ENCODE assay signal across 19 cellular contexts in the genomic region with DNA sequence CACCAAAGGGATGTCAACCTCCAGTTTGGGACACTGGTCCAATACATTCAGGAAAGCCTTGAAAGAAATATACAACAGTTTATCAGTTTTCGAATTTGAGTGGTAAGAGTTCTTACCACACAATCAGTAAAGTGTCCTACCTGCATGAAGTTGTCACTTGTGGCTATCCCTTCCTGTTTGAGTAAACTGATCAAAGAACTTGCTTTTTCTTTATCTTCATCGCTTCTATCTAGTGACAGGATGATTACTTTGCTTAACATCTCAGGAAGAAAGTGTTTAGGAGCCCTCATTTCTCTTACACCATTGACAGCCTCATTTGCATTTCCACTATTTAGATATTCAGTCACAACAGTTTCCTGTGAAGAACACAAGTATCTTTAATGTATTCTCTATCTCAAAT. TPM values are rescaled to one million over a fixed set of nuclear protein-coding genes. Genes with fewer than 3 reads are reported as not detected.
DNase-seq lines count a peak whose midpoint lies in the region; ATAC-seq and TF ChIP-seq lines count a peak whose summit lies in the region.
"Had no signal": no experiment of that assay in that cellular context is flagged by ENCODE, and none has a peak within 500 bp of the region (broad histone marks: within the 10 kb centered on the region; RNA-seq: fewer than 3 reads in every experiment).

No MANE protein-coding gene starts in this region.

- H3K9me3 ChIP-seq in neural cell (ENCODE audit: low read length): no peaks in the 10 kb centered on the region
- no peaks in the 10 kb centered on the region for H3K9me3 ChIP-seq in mucosa of descending colon
- H3K9me3 ChIP-seq: tibial artery had no signal

- H3K4me3 ChIP-seq in GM23338 (no peak overlapping the region), neural cell (ENCODE audit: low read length) (peak overlapping the region; percentile 3), mucosa of descending colon (no peak overlapping the region)
- H3K4me3 ChIP-seq: tibial artery had no signal

- TF ChIP-seq RAD21 in neural cell (conservative IDR thresholded peaks at IDR 0.05): no peak

- TF ChIP-seq CTCF in GM23338 (conservative IDR thresholded peaks at IDR 0.05; ENCODE audit: low read depth in 2 of 2): no peak
- no peak for TF ChIP-seq CTCF in neural cell (IDR thresholded peaks at IDR 0.05; ENCODE audit: poor library complexity, severe bottlenecking)
- no peak for TF ChIP-seq CTCF in mucosa of descending colon (IDR thresholded peaks at IDR 0.05)
- TF ChIP-seq CTCF in chondrocyte (IDR thresholded peaks at IDR 0.05): no peak

- DNase-seq in activated CD4-positive, alpha-beta T cell treated with anti-CD3 and anti-CD28 coated beads, Interleukin-2, amount 10 ng/mL, durations not matched to agents 24 days and 14 days: no peak
- DNase-seq in activated CD4-positive, alpha-beta T cell treated with anti-CD3 and anti-CD28 coated beads for 4 hours: no peak
- DNase-seq in GM23338 (ENCODE audit: low spot score) (no peak), mucosa of descending colon (no peak), chondrocyte (ENCODE audit: low spot score) (no peak)
- no peak for DNase-seq in activated naive CD4-positive, alpha-beta T cell treated with anti-CD3 and anti-CD28 coated beads, Interleukin-2, amount 50 U/mL, for 72 hours (ENCODE audit: low spot score in 2 of 2)
- DNase-seq: activated CD8-positive, alpha-beta memory T cell treated with anti-CD3 and anti-CD28 coated beads, Interleukin-2, amount 50 U/mL, for 48 hours; amygdala; C1 segment of cervical spinal cord; hypothalamus; kidney glomerular epithelial cell; midbrain; NCI-H2171 treated with DMSO at 0.1 percent for 48 hours; stimulated activated CD4-positive, alpha-beta T cell treated with anti-CD3 and anti-CD28 coated beads, Interleukin-2, amount 100 ng/mL, for 48 hours; stimulated activated CD8-positive, alpha-beta memory T cell treated with anti-CD3 and anti-CD28 coated beads, Interleukin-4, amount 100 ng/mL, for 48 hours; tibial artery; WERI-Rb-1 had no signal

- peak overlapping the region; percentile 53; the same call in 1 of the 2 replicates for H3K27ac ChIP-seq in GM23338 (ENCODE audit: low read depth)
- H3K27ac ChIP-seq in neural cell (ENCODE audit: low read length): no peak overlapping the region
- H3K27ac ChIP-seq: tibial artery, WERI-Rb-1 had no signal

- peak overlapping the region; percentile 72 for H3K27ac Mint-ChIP-seq in activated CD4-positive, alpha-beta T cell treated with anti-CD3 and anti-CD28 coated beads, Interleukin-2, amount 10 ng/mL, durations not matched to agents 24 days and 14 days
- H3K27ac Mint-ChIP-seq in GM23338: 0 out of 2 replicates have a peak overlapping the region, but pooled peaks have one; percentile 20
- peak overlapping the region; percentile 18 to 34 for H3K27ac Mint-ChIP-seq in activated naive CD4-positive, alpha-beta T cell treated with anti-CD3 and anti-CD28 coated beads, Interleukin-2, amount 50 U/mL, for 72 hours
- H3K27ac Mint-ChIP-seq in chondrocyte (ENCODE audit: unreplicated experiment): no peak overlapping the region

- H4K20me1 ChIP-seq in GM23338 (replicated peaks; ENCODE audit: insufficient read depth): peaks cover 55% of the 10 kb centered on the region
- H4K20me1 ChIP-seq in neural cell (ENCODE audit: insufficient read depth): peaks cover 4% of the 10 kb centered on the region

- no peak for TF ChIP-seq EP300 in neural cell (conservative IDR thresholded peaks at IDR 0.05; ENCODE audit: poor library complexity, severe bottlenecking)

- peaks cover 48% of the 10 kb centered on the region for H3K4me1 Mint-ChIP-seq in activated CD4-positive, alpha-beta T cell treated with anti-CD3 and anti-CD28 coated beads, Interleukin-2, amount 10 ng/mL, durations not matched to agents 24 days and 14 days
- H3K4me1 Mint-ChIP-seq in GM23338 (peaks cover 7% of the 10 kb centered on the region), chondrocyte (ENCODE audit: low read depth) (peaks cover 33% of the 10 kb centered on the region)

- no peak overlapping the region for H3K4me3 Mint-ChIP-seq in activated CD4-positive, alpha-beta T cell treated with anti-CD3 and anti-CD28 coated beads, Interleukin-2, amount 10 ng/mL, durations not matched to agents 24 days and 14 days
- H3K4me3 Mint-ChIP-seq in GM23338 (no peak overlapping the region), chondrocyte (ENCODE audit: unreplicated experiment) (no peak overlapping the region)

- H3K9ac ChIP-seq in neural cell (ENCODE audit: low read length): no peak overlapping the region

- H3K27me3 ChIP-seq in GM23338 (ENCODE audit: insufficient read depth): no peaks in the 10 kb centered on the region
- H3K27me3 ChIP-seq in neural cell (ENCODE audit: insufficient read depth, low read depth, low read length): no peaks in the 10 kb centered on the region
- H3K27me3 ChIP-seq: tibial artery had no signal

- H3F3A ChIP-seq in GM23338 (replicated peaks; ENCODE audit: low read depth): peaks cover 83% of the 10 kb centered on the region
- peaks cover 14% of the 10 kb centered on the region for H3F3A ChIP-seq in neural cell (ENCODE audit: insufficient read depth, low read length, poor library complexity, severe bottlenecking)

- no peaks in the 10 kb centered on the region for H3K4me1 ChIP-seq in GM23338 (ENCODE audit: insufficient read depth)
- H3K4me1 ChIP-seq in mucosa of descending colon (ENCODE audit: low read depth): peaks cover 12% of the 10 kb centered on the region

- H3K36me3 Mint-ChIP-seq in activated CD4-positive, alpha-beta T cell treated with anti-CD3 and anti-CD28 coated beads, Interleukin-2, amount 10 ng/mL, durations not matched to agents 24 days and 14 days (ENCODE audit: low read depth): peaks cover 82% of the 10 kb centered on the region
- H3K36me3 Mint-ChIP-seq in GM23338 (ENCODE audit: low read depth) (peaks cover 96% of the 10 kb centered on the region), chondrocyte (ENCODE audit: low read depth) (peaks cover 66% of the 10 kb centered on the region)
- peaks cover 47 to 77% of the 10 kb centered on the region in 2 donors for H3K36me3 Mint-ChIP-seq in activated naive CD4-positive, alpha-beta T cell treated with anti-CD3 and anti-CD28 coated beads, Interleukin-2, amount 50 U/mL, for 72 hours

- H3K36me3 ChIP-seq in GM23338 (ENCODE audit: insufficient read depth) (peaks cover 82% of the 10 kb centered on the region), neural cell (ENCODE audit: insufficient read depth, low read length) (peaks cover 61% of the 10 kb centered on the region), mucosa of descending colon (ENCODE audit: low read depth) (peaks cover 47% of the 10 kb centered on the region)

- ATAC-seq in GM23338 (no peak), mucosa of descending colon (no peak)
- no peak for ATAC-seq in activated naive CD4-positive, alpha-beta T cell treated with anti-CD3 and anti-CD28 coated beads, Interleukin-2, amount 50 U/mL, for 72 hours
- no peak for ATAC-seq in activated CD4-positive, CD25-positive, alpha-beta regulatory T cell treated with anti-CD3 and anti-CD28 coated beads, Interleukin-2, amount 50 U/mL, for 24 hours

- no peaks in the 10 kb centered on the region for H3K9me3 Mint-ChIP-seq in activated CD4-positive, alpha-beta T cell treated with anti-CD3 and anti-CD28 coated beads, Interleukin-2, amount 10 ng/mL, durations not matched to agents 24 days and 14 days
- H3K9me3 Mint-ChIP-seq in GM23338: no peaks in the 10 kb centered on the region; the same call in 2 of the 3 replicates
- H3K9me3 Mint-ChIP-seq in activated naive CD4-positive, alpha-beta T cell treated with anti-CD3 and anti-CD28 coated beads, Interleukin-2, amount 50 U/mL, for 72 hours: no peaks in the 10 kb centered on the region
- no peaks in the 10 kb centered on the region for H3K9me3 Mint-ChIP-seq in chondrocyte (ENCODE audit: low read depth)

- H3K79me2 ChIP-seq in GM23338 (replicated peaks; ENCODE audit: insufficient read depth) (peaks cover 15% of the 10 kb centered on the region), neural cell (replicated peaks; ENCODE audit: insufficient read depth, low read length) (peaks cover 39% of the 10 kb centered on the region)

- H2AFZ ChIP-seq in GM23338: no peak overlapping the region
- no peak overlapping the region for H2AFZ ChIP-seq in neural cell (ENCODE audit: low read depth, low read length)

- intact Hi-C loops in activated CD4-positive, alpha-beta T cell treated with anti-CD3 and anti-CD28 coated beads, Interleukin-2, amount 10 ng/mL, durations not matched to agents 24 days and 14 days (cut with micrococcal nuclease): no loop called here
- intact Hi-C loops in mucosa of descending colon (cut with DNase I, micrococcal nuclease): loop anchor here (10.0 kb wide), 2 partner anchors 125 to 135 kb away; no protein-coding TSS in a partner anchor

- H3K9me2 ChIP-seq in GM23338 (ENCODE audit: insufficient read depth) (no peaks in the 10 kb centered on the region), neural cell (ENCODE audit: insufficient read depth, low read length) (no peaks in the 10 kb centered on the region)

- H3K27me3 Mint-ChIP-seq in activated CD4-positive, alpha-beta T cell treated with anti-CD3 and anti-CD28 coated beads, Interleukin-2, amount 10 ng/mL, durations not matched to agents 24 days and 14 days: no peaks in the 10 kb centered on the region
- peaks cover 4% of the 10 kb centered on the region for H3K27me3 Mint-ChIP-seq in GM23338 (ENCODE audit: insufficient read depth, low read depth, poor library complexity)
- no peaks in the 10 kb centered on the region for H3K27me3 Mint-ChIP-seq in chondrocyte (ENCODE audit: low read depth)

- H3K4me2 ChIP-seq in GM23338 (no peak overlapping the region), neural cell (ENCODE audit: low read length) (no peak overlapping the region)

RNA-seq across cellular contexts. Expression of a gene that starts 8.4 kb away (rescaled TPM):
- 1,071 and 1,120 TPM in 2 replicates for total RNA-seq in activated CD4-positive, alpha-beta T cell treated with anti-CD3 and anti-CD28 coated beads, Interleukin-2, amount 10 ng/mL, durations not matched to agents 24 days and 14 days
- 788 and 801 TPM in 2 replicates for total RNA-seq in GM23338 (2014; rRNA removed; shearing (Covaris generic))
- polyA plus RNA-seq in GM23338 (2016; fragmentation: Nextera tagmentation; extraction: Ambion mirVana) (312 and 358 TPM in 2 replicates), neural cell (989 and 1,004 TPM in 2 replicates)
- total RNA-seq in activated naive CD4-positive, alpha-beta T cell treated with anti-CD3 and anti-CD28 coated beads, Interleukin-2, amount 50 U/mL, for 72 hours: 100 to 1,000 TPM; 462 to 846 TPM
- 1,252 and 1,426 TPM in 2 replicates for polyA minus RNA-seq in neural cell
- total RNA-seq in mucosa of descending colon (100 to 1,000 TPM; 776 to 976 (median 934) TPM), chondrocyte (1,031 to 1,062 TPM (median 1,058 TPM) in 3 replicates)

RNA-seq across cellular contexts. Expression of a gene that starts 49.2 kb away (rescaled TPM):
- 43.9 and 44.3 TPM in 2 replicates for total RNA-seq in activated CD4-positive, alpha-beta T cell treated with anti-CD3 and anti-CD28 coated beads, Interleukin-2, amount 10 ng/mL, durations not matched to agents 24 days and 14 days
- total RNA-seq in GM23338 (2014; rRNA removed; shearing (Covaris generic)): 32.7 and 33.3 TPM in 2 replicates
- polyA plus RNA-seq in GM23338 (2016; fragmentation: Nextera tagmentation; extraction: Ambion mirVana) (25.1 and 29.0 TPM in 2 replicates), neural cell (24.1 and 24.6 TPM in 2 replicates)
- 10 to 100 TPM; 23.9 to 43.6 TPM for total RNA-seq in activated naive CD4-positive, alpha-beta T cell treated with anti-CD3 and anti-CD28 coated beads, Interleukin-2, amount 50 U/mL, for 72 hours
- polyA minus RNA-seq in neural cell: 57.9 and 60.2 TPM in 2 replicates
- total RNA-seq in mucosa of descending colon (10 to 100 TPM; 27.1 to 30.9 (median 27.4) TPM), chondrocyte (24.7 to 29.9 TPM (median 26.6 TPM) in 3 replicates)

RNA-seq across cellular contexts. Expression of a gene that starts 57.6 kb away (rescaled TPM):
- 41.8 and 43.1 TPM in 2 replicates for total RNA-seq in activated CD4-positive, alpha-beta T cell treated with anti-CD3 and anti-CD28 coated beads, Interleukin-2, amount 10 ng/mL, durations not matched to agents 24 days and 14 days
- 53.9 and 54.1 TPM in 2 replicates for total RNA-seq in GM23338 (2014; rRNA removed; shearing (Covaris generic))
- polyA plus RNA-seq in GM23338 (2016; fragmentation: Nextera tagmentation; extraction: Ambion mirVana) (56.1 and 56.3 TPM in 2 replicates), neural cell (159 and 178 TPM in 2 replicates)
- 10 to 100 TPM; 41.2 to 43.6 TPM for total RNA-seq in activated naive CD4-positive, alpha-beta T cell treated with anti-CD3 and anti-CD28 coated beads, Interleukin-2, amount 50 U/mL, for 72 hours
- 124 and 133 TPM in 2 replicates for polyA minus RNA-seq in neural cell
- total RNA-seq in mucosa of descending colon (10 to 100 TPM; 39.5 to 54.2 (median 42.6) TPM), chondrocyte (30.1 to 45.4 TPM (median 33.5 TPM) in 3 replicates)
